In the genomic region with DNA sequence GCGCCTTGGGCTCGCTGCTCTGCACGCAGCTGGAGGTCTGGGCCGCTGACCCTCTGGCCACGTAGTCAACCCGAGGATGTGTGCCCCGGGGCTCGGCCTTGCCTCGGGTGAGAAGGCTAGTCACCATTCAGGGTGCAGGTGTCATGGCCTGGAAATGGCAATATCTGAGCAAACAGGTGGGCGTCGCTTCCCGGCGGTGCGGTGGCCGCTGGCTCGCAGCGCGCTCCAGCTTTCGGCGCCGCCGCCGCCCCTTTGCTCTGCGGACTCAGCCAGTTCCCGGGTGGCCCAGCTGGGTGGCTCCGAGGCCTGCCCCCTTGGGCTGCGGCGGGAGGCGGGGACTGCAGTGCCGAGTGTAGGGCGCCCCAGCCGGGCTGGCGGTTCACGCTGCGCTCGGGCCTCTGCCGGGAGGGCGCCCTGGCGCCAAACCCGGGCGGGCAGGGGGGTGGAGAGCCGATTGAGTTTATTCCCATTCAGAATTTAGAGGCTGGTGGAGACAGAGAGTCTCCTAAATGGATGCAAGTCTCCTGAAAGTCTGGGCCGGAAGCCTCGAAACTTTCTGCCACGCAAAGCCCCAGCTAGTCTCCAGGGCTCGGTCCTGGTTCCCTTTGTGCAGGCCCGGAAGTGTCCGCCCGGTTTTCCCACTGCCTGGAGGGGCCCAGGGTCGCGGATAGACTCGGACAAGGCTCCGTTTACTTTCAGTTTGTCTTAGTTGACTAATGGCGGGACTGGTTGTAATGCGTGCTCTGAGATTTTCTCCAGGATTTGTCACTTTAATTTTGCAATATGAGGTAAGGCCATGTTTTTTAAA, we compare ENCODE assay signal across 1 cellular context.
TF ChIP-seq lines count a peak whose summit lies in the region.

No MANE protein-coding gene starts in this region.

TF ChIP-seq in HepG2, 621 proteins besides CTCF, POLR2A, EP300 and RAD21 (continued from another document and continues in another):
- TF ChIP-seq, protein P1, sequence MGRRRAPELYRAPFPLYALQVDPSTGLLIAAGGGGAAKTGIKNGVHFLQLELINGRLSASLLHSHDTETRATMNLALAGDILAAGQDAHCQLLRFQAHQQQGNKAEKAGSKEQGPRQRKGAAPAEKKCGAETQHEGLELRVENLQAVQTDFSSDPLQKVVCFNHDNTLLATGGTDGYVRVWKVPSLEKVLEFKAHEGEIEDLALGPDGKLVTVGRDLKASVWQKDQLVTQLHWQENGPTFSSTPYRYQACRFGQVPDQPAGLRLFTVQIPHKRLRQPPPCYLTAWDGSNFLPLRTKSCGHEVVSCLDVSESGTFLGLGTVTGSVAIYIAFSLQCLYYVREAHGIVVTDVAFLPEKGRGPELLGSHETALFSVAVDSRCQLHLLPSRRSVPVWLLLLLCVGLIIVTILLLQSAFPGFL (CRISPR knock-in tag; IDR thresholded peaks at IDR 0.05) = no peak
- peak; percentile 75; the same call in 1 of the 2 replicates for TF ChIP-seq ZNF546 (CRISPR knock-in tag; conservative IDR thresholded peaks at IDR 0.05)
- TF ChIP-seq MAFG (CRISPR knock-in tag; IDR thresholded peaks at IDR 0.05) = no peak
- no peak for TF ChIP-seq NFRKB (IDR thresholded peaks at IDR 0.05)
- TF ChIP-seq, protein P2, sequence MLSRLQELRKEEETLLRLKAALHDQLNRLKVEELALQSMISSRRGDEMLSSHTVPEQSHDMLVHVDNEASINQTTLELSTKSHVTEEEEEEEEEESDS (CRISPR knock-in tag; IDR thresholded peaks at IDR 0.05; ENCODE audit: borderline replicate concordance) = no peak
- no peak for TF ChIP-seq ONECUT2 (CRISPR knock-in tag; IDR thresholded peaks at IDR 0.05)
- TF ChIP-seq LCORL (IDR thresholded peaks at IDR 0.05) = no peak
- TF ChIP-seq LCORL (CRISPR knock-in tag; IDR thresholded peaks at IDR 0.05) = no peak; the same call in 1 of the 2 replicates
- no peak for TF ChIP-seq ZNF460 (CRISPR knock-in tag; IDR thresholded peaks at IDR 0.05; ENCODE audit: borderline replicate concordance)
- no peak for TF ChIP-seq ARHGAP35 (CRISPR knock-in tag; IDR thresholded peaks at IDR 0.05; ENCODE audit: borderline replicate concordance)
- TF ChIP-seq, protein P3, sequence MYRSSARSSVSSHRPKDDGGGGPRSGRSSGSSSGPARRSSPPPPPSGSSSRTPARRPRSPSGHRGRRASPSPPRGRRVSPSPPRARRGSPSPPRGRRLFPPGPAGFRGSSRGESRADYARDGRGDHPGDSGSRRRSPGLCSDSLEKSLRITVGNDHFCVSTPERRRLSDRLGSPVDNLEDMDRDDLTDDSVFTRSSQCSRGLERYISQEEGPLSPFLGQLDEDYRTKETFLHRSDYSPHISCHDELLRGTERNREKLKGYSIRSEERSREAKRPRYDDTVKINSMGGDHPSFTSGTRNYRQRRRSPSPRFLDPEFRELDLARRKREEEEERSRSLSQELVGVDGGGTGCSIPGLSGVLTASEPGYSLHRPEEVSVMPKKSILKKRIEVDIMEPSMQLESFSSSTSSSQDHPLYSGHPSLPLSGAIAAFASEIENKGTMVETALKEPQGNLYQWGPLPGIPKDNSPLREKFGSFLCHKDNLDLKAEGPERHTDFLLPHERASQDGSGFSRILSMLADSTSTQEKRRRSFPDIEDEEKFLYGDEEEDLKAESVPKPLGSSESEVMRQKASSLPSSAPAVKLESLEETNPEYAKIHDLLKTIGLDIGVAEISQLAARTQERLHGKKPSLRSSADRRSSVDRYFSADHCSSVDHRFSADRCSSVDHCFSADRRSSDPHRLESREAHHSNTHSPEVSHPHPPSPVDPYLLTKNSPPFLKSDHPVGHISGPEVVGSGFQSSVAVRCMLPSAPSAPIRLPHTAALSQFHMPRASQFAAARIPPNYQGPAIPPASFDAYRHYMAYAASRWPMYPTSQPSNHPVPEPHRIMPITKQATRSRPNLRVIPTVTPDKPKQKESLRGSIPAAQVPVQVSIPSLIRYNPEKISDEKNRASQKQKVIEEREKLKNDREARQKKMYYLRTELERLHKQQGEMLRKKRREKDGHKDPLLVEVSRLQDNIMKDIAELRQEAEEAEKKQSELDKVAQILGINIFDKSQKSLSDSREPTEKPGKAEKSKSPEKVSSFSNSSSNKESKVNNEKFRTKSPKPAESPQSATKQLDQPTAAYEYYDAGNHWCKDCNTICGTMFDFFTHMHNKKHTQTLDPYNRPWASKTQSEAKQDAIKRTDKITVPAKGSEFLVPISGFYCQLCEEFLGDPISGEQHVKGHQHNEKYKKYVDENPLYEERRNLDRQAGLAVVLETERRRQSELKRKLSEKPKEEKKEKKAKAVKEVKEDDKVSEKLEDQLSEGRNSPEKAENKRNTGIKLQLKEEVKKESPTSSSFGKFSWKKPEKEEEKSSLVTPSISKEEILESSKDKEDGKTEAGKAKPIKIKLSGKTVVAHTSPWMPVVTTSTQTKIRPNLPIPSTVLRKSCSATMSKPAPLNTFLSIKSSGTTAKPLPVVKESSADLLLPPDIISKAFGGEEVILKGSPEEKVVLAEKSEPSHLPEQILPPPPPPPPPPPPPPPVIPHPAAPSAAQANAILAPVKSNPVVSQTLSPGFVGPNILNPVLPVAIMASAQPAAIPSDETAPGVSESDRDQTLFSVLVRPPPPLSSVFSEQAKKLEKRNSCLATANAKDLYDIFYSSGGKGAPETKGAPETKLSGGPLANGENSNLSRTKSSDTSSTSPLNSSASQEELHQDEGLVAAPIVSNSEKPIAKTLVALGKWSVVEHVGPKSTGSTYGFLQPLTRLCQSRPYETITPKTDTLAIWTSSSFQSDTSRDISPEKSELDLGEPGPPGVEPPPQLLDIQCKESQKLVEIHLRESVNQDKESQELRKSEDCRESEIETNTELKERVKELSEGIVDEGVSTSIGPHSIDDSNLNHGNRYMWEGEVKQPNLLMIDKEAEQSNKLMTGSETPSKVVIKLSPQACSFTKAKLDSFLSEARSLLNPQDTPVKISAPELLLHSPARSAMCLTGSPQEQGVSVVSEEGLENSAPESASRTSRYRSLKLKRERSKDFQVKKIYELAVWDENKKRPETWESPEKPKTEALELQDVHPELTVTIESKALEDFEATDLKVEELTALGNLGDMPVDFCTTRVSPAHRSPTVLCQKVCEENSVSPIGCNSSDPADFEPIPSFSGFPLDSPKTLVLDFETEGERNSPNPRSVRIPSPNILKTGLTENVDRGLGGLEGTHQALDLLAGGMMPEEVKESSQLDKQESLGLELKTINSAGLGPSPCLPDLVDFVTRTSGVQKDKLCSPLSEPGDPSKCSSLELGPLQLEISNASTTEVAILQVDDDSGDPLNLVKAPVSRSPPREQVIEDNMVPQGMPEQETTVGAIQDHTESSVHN (CRISPR knock-in tag; IDR thresholded peaks at IDR 0.05) = 0 out of 2 replicates have a peak, but pooled peaks have one; percentile 50
- TF ChIP-seq, protein P4, sequence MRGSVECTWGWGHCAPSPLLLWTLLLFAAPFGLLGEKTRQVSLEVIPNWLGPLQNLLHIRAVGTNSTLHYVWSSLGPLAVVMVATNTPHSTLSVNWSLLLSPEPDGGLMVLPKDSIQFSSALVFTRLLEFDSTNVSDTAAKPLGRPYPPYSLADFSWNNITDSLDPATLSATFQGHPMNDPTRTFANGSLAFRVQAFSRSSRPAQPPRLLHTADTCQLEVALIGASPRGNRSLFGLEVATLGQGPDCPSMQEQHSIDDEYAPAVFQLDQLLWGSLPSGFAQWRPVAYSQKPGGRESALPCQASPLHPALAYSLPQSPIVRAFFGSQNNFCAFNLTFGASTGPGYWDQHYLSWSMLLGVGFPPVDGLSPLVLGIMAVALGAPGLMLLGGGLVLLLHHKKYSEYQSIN (CRISPR knock-in tag; IDR thresholded peaks at IDR 0.05; ENCODE audit: borderline replicate concordance) = no peak
- no peak for TF ChIP-seq DNMT3B (CRISPR knock-in tag; conservative IDR thresholded peaks at IDR 0.05)
- TF ChIP-seq KLF11 (CRISPR knock-in tag; IDR thresholded peaks at IDR 0.05) = no peak
- peak; percentile 69; the same call in 1 of the 2 replicates for TF ChIP-seq ZNF749 (CRISPR knock-in tag; IDR thresholded peaks at IDR 0.05; ENCODE audit: borderline replicate concordance)
- TF ChIP-seq NFYC (CRISPR knock-in tag; IDR thresholded peaks at IDR 0.05) = no peak
- TF ChIP-seq ZFP36 (IDR thresholded peaks at IDR 0.05; ENCODE audit: borderline replicate concordance, low read depth, low read length, partially characterized antibody) = no peak
- 0 out of 2 replicates have a peak, but pooled peaks have one; percentile 33 for TF ChIP-seq ZNF253 (CRISPR knock-in tag; IDR thresholded peaks at IDR 0.05; ENCODE audit: borderline replicate concordance)
- no peak for TF ChIP-seq ZNF75D (CRISPR knock-in tag; IDR thresholded peaks at IDR 0.05; ENCODE audit: borderline replicate concordance)
- 0 out of 2 replicates have a peak, but pooled peaks have one; percentile 16 for TF ChIP-seq HDAC1 (CRISPR knock-in tag; IDR thresholded peaks at IDR 0.05)
- 0 out of 2 replicates have a peak, but pooled peaks have one; percentile 21 for TF ChIP-seq ZNF121 (CRISPR knock-in tag; IDR thresholded peaks at IDR 0.05)
- TF ChIP-seq MYC (CRISPR knock-in tag; IDR thresholded peaks at IDR 0.05; ENCODE audit: borderline replicate concordance) = peak; percentile 57; the same call in 1 of the 2 replicates
- TF ChIP-seq, protein P5, sequence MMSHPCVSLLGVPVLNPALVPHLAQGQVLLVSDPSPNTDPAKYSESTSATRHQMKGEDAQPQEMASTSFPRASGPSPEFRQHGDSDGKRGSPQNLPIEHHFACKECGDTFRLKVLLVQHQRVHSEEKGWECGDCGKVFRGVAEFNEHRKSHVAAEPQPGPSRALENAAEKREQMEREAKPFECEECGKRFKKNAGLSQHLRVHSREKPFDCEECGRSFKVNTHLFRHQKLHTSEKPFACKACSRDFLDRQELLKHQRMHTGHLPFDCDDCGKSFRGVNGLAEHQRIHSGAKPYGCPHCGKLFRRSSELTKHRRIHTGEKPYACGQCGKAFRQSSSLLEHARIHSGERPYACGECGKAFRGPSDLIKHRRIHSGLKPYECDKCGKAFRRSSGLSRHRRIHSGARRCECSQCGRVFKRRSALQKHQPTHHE (CRISPR knock-in tag; IDR thresholded peaks at IDR 0.05; ENCODE audit: borderline replicate concordance) = no peak
- no peak for TF ChIP-seq KDM2A (CRISPR knock-in tag; IDR thresholded peaks at IDR 0.05; ENCODE audit: borderline replicate concordance, low read depth)
- peak; percentile 75 for TF ChIP-seq POGZ (CRISPR knock-in tag; IDR thresholded peaks at IDR 0.05)
- TF ChIP-seq MTA3 (CRISPR knock-in tag; IDR thresholded peaks at IDR 0.05) = no peak
- peak; percentile 38; the same call in 1 of the 2 replicates for TF ChIP-seq ZNF768 (CRISPR knock-in tag; IDR thresholded peaks at IDR 0.05)
- TF ChIP-seq TAF15 (IDR thresholded peaks at IDR 0.05; ENCODE audit: low read depth, low read length, poor library complexity, severe bottlenecking) = no peak
- no peak for TF ChIP-seq ZBTB7A (CRISPR knock-in tag; IDR thresholded peaks at IDR 0.05)
- TF ChIP-seq, protein P6, sequence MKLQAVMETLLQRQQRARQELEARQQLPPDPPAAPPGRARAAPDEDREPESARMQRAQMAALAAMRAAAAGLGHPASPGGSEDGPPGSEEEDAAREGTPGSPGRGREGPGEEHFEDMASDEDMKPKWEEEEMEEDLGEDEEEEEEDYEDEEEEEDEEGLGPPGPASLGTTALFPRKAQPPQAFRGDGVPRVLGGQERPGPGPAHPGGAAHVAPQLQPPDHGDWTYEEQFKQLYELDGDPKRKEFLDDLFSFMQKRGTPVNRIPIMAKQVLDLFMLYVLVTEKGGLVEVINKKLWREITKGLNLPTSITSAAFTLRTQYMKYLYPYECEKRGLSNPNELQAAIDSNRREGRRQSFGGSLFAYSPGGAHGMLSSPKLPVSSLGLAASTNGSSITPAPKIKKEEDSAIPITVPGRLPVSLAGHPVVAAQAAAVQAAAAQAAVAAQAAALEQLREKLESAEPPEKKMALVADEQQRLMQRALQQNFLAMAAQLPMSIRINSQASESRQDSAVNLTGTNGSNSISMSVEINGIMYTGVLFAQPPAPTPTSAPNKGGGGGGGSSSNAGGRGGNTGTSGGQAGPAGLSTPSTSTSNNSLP (IDR thresholded peaks at IDR 0.05; ENCODE audit: low read depth, low read length) = no peak
- TF ChIP-seq, protein P7, sequence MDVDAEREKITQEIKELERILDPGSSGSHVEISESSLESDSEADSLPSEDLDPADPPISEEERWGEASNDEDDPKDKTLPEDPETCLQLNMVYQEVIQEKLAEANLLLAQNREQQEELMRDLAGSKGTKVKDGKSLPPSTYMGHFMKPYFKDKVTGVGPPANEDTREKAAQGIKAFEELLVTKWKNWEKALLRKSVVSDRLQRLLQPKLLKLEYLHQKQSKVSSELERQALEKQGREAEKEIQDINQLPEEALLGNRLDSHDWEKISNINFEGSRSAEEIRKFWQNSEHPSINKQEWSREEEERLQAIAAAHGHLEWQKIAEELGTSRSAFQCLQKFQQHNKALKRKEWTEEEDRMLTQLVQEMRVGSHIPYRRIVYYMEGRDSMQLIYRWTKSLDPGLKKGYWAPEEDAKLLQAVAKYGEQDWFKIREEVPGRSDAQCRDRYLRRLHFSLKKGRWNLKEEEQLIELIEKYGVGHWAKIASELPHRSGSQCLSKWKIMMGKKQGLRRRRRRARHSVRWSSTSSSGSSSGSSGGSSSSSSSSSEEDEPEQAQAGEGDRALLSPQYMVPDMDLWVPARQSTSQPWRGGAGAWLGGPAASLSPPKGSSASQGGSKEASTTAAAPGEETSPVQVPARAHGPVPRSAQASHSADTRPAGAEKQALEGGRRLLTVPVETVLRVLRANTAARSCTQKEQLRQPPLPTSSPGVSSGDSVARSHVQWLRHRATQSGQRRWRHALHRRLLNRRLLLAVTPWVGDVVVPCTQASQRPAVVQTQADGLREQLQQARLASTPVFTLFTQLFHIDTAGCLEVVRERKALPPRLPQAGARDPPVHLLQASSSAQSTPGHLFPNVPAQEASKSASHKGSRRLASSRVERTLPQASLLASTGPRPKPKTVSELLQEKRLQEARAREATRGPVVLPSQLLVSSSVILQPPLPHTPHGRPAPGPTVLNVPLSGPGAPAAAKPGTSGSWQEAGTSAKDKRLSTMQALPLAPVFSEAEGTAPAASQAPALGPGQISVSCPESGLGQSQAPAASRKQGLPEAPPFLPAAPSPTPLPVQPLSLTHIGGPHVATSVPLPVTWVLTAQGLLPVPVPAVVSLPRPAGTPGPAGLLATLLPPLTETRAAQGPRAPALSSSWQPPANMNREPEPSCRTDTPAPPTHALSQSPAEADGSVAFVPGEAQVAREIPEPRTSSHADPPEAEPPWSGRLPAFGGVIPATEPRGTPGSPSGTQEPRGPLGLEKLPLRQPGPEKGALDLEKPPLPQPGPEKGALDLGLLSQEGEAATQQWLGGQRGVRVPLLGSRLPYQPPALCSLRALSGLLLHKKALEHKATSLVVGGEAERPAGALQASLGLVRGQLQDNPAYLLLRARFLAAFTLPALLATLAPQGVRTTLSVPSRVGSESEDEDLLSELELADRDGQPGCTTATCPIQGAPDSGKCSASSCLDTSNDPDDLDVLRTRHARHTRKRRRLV (CRISPR knock-in tag; IDR thresholded peaks at IDR 0.05) = no peak
- TF ChIP-seq ZNF501 (CRISPR knock-in tag; IDR thresholded peaks at IDR 0.05) = peak; percentile 67
- TF ChIP-seq, protein P8, sequence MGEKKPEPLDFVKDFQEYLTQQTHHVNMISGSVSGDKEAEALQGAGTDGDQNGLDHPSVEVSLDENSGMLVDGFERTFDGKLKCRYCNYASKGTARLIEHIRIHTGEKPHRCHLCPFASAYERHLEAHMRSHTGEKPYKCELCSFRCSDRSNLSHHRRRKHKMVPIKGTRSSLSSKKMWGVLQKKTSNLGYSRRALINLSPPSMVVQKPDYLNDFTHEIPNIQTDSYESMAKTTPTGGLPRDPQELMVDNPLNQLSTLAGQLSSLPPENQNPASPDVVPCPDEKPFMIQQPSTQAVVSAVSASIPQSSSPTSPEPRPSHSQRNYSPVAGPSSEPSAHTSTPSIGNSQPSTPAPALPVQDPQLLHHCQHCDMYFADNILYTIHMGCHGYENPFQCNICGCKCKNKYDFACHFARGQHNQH (CRISPR knock-in tag; IDR thresholded peaks at IDR 0.05) = no peak
- no peak for TF ChIP-seq NFE2L2 (IDR thresholded peaks at IDR 0.05; ENCODE audit: low read length)
